Comparison of ENCODE assay signal across 27 cellular contexts in the genomic region with DNA sequence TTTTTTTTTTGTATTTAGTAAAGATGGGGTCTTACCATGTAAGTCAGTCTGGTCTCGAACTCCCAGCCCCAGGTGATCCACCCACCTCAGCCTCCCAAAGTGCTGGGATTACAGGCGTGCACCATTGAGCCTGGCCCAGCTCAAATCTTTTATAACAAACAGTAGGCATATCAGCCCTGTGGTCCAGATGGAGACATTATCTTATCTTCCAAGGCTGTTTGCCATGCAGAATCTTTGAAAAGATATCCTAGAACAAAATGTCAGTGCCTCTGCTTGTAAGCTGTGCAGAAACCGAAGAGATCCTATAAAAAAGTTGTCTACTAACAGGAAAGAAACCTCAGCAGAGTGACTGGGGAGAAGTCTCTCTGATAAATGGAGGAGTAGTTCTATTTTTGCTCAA.
"Had no signal": no experiment of that assay in that cellular context is flagged by ENCODE, and none has a peak within 500 bp of the region (broad histone marks: within the 10 kb centered on the region; RNA-seq: fewer than 3 reads in every experiment).

No MANE protein-coding gene starts in this region.

- H3K27me3 Mint-ChIP-seq: naive B cell; stimulated activated memory B cell treated with anti-CD40 and anti-IgM and Interleukin-4, amounts not matched to agents 10 μg/mL and 1 μg/mL and 100 μg/mL, for 72 hours; stimulated activated naive CD8-positive, alpha-beta T cell treated with anti-CD3 and anti-CD28 coated beads, Interleukin-15, amount 100 ng/mL, for 72 hours; type B pancreatic cell had no signal

- H3K27ac ChIP-seq: left ventricle myocardium inferior, neural progenitor cell, neutrophil, parathyroid adenoma, psoas muscle, right atrium auricular region, right lobe of liver, tibial nerve, uterus had no signal

- H3K4me1 Mint-ChIP-seq: naive B cell; natural killer cell; nephron progenitor cell; neural progenitor cell; stimulated activated memory B cell treated with anti-CD40 and anti-IgM and Interleukin-4, amounts not matched to agents 10 μg/mL and 1 μg/mL and 100 μg/mL, for 72 hours; stimulated activated naive CD8-positive, alpha-beta T cell treated with anti-CD3 and anti-CD28 coated beads, Interleukin-15, amount 100 ng/mL, for 72 hours had no signal

- H3K27me3 ChIP-seq: neural progenitor cell, neutrophil, right atrium auricular region, right lobe of liver, tibial nerve, uterus had no signal

- ATAC-seq: natural killer cell; psoas muscle; right lobe of liver; stimulated activated memory B cell treated with anti-CD40 and anti-IgM and Interleukin-4, amounts not matched to agents 10 μg/mL and 1 μg/mL and 100 μg/mL, for 72 hours; stimulated activated naive CD8-positive, alpha-beta T cell treated with anti-CD3 and anti-CD28 coated beads, Interleukin-15, amount 100 ng/mL, for 72 hours had no signal

- H3K36me3 Mint-ChIP-seq: mesothelial cell of epicardium; naive B cell; natural killer cell; neural progenitor cell; stimulated activated memory B cell treated with anti-CD40 and anti-IgM and Interleukin-4, amounts not matched to agents 10 μg/mL and 1 μg/mL and 100 μg/mL, for 72 hours; type B pancreatic cell had no signal

- H2AFZ ChIP-seq: neural progenitor cell, parathyroid adenoma had no signal

- H3K4me3 Mint-ChIP-seq: mesothelial cell of epicardium; naive B cell; natural killer cell; nephron progenitor cell; neural progenitor cell; stimulated activated memory B cell treated with anti-CD40 and anti-IgM and Interleukin-4, amounts not matched to agents 10 μg/mL and 1 μg/mL and 100 μg/mL, for 72 hours; stimulated activated naive CD8-positive, alpha-beta T cell treated with anti-CD3 and anti-CD28 coated beads, Interleukin-15, amount 100 ng/mL, for 72 hours; type B pancreatic cell had no signal

- H3K27ac Mint-ChIP-seq: mesothelial cell of epicardium; naive B cell; natural killer cell; nephron progenitor cell; neural progenitor cell; stimulated activated memory B cell treated with anti-CD40 and anti-IgM and Interleukin-4, amounts not matched to agents 10 μg/mL and 1 μg/mL and 100 μg/mL, for 72 hours; stimulated activated naive CD8-positive, alpha-beta T cell treated with anti-CD3 and anti-CD28 coated beads, Interleukin-15, amount 100 ng/mL, for 72 hours; type B pancreatic cell had no signal

- H3K79me2 ChIP-seq: parathyroid adenoma had no signal

- H3K9me3 Mint-ChIP-seq: mesothelial cell of epicardium, neural progenitor cell, type B pancreatic cell had no signal

- DNase-seq: islet precursor cell; left ventricle myocardium inferior; mesendoderm; naive B cell; natural killer cell; nephron progenitor cell; occipital lobe; psoas muscle; right lobe of liver; stimulated activated CD4-positive, alpha-beta T cell treated with anti-CD3 and anti-CD28 coated beads, Interleukin-1b, Interleukin-23, amount 100 ng/mL, for 48 hours; stimulated activated CD4-positive, alpha-beta T cell treated with anti-CD3 and anti-CD28 coated beads, Interleukin-2, amount 100 ng/mL, for 48 hours; stimulated activated CD4-positive, alpha-beta T cell treated with anti-CD3 and anti-CD28 coated beads, Interleukin-4, amount 100 ng/mL, for 4 hours; stimulated activated CD8-positive, alpha-beta memory T cell treated with anti-CD3 and anti-CD28 coated beads, Interleukin-4, amount 100 ng/mL, for 48 hours; stimulated activated naive CD4-positive, alpha-beta T cell treated with Interleukin-2 at 50 U/mL for 16 hours; stimulated activated naive CD8-positive, alpha-beta T cell treated with anti-CD3 and anti-CD28 coated beads, Interleukin-15, amount 100 ng/mL, for 72 hours; substantia nigra; uterus had no signal

- H3K4me3 ChIP-seq: left ventricle myocardium inferior, lung, neural progenitor cell, psoas muscle, right atrium auricular region, right lobe of liver, smooth muscle cell, tibial nerve, uterus had no signal

- H3K4me1 ChIP-seq: left ventricle myocardium inferior, neural progenitor cell, parathyroid adenoma, psoas muscle, right atrium auricular region, right lobe of liver, tibial nerve, uterus had no signal

- H3K4me2 ChIP-seq: neural progenitor cell, smooth muscle cell had no signal

- H3K36me3 ChIP-seq: left ventricle myocardium inferior, neural progenitor cell, neutrophil, right atrium auricular region, right lobe of liver, tibial nerve, uterus had no signal
